29 cellular contexts compared by ENCODE assay signal in genomic region chr4:22465996-22466395, GRCh38.
"Had no signal": no experiment of that assay in that cellular context is flagged by ENCODE, and none has a peak within 500 bp of the region (broad histone marks: within the 10 kb centered on the region; RNA-seq: fewer than 3 reads in every experiment).

No MANE protein-coding gene starts in this region.

- H3K4me1 Mint-ChIP-seq: stimulated activated effector memory CD8-positive, alpha-beta T cell treated with anti-CD3 and anti-CD28 coated beads, Interleukin-12 subunit alpha, Interleukin-12 subunit beta, amount 100 ng/mL, for 72 hours; stimulated activated memory B cell treated with anti-CD40 and anti-IgM and Interleukin-4, amounts not matched to agents 10 μg/mL and 1 μg/mL and 100 μg/mL, for 72 hours; stimulated activated naive B cell treated with anti-CD40 and anti-IgM and Interleukin-4, amounts not matched to agents 10 μg/mL and 1 μg/mL and 100 μg/mL, for 72 hours had no signal

- ATAC-seq: stimulated activated effector memory CD8-positive, alpha-beta T cell treated with anti-CD3 and anti-CD28 coated beads, Interleukin-12 subunit alpha, Interleukin-12 subunit beta, amount 100 ng/mL, for 72 hours; stimulated activated memory B cell treated with anti-CD40 and anti-IgM and Interleukin-4, amounts not matched to agents 10 μg/mL and 1 μg/mL and 100 μg/mL, for 72 hours; stimulated activated naive B cell treated with anti-CD40 and anti-IgM and Interleukin-4, amounts not matched to agents 10 μg/mL and 1 μg/mL and 100 μg/mL, for 72 hours; stimulated activated naive CD8-positive, alpha-beta T cell treated with anti-CD3 and anti-CD28 coated beads, Interleukin-15, amount 100 ng/mL, for 72 hours; stimulated activated naive CD8-positive, alpha-beta T cell treated with anti-CD3 and anti-CD28 coated beads, Interleukin-15, Interleukin-2, amounts not matched to agents 100 U/mL and 50 U/mL, for 24 hours; upper lobe of right lung had no signal

- H3K36me3 Mint-ChIP-seq: stimulated activated effector memory CD8-positive, alpha-beta T cell treated with anti-CD3 and anti-CD28 coated beads, Interleukin-12 subunit alpha, Interleukin-12 subunit beta, amount 100 ng/mL, for 72 hours; stimulated activated memory B cell treated with anti-CD40 and anti-IgM and Interleukin-4, amounts not matched to agents 10 μg/mL and 1 μg/mL and 100 μg/mL, for 72 hours; stimulated activated naive B cell treated with anti-CD40 and anti-IgM and Interleukin-4, amounts not matched to agents 10 μg/mL and 1 μg/mL and 100 μg/mL, for 72 hours had no signal

- H3K4me3 ChIP-seq: stomach, suprapubic skin, testis, thoracic aorta, thyroid gland, tibial artery, tibial nerve, transverse colon, upper lobe of left lung, upper lobe of right lung, uterus, vagina had no signal

- H3K4me1 ChIP-seq: stomach, suprapubic skin, testis, thyroid gland, tibial artery, tibial nerve, transverse colon, upper lobe of left lung, upper lobe of right lung, uterus, vagina had no signal

- H3K9me3 ChIP-seq: stomach, suprapubic skin, testis, thoracic aorta, thyroid gland, tibial artery, tibial nerve, transverse colon, upper lobe of left lung, upper lobe of right lung, uterus, vagina had no signal

- FAIRE-seq: urothelium cell line had no signal

- H3K27me3 Mint-ChIP-seq: stimulated activated memory B cell treated with anti-CD40 and anti-IgM and Interleukin-4, amounts not matched to agents 10 μg/mL and 1 μg/mL and 100 μg/mL, for 72 hours; stimulated activated naive B cell treated with anti-CD40 and anti-IgM and Interleukin-4, amounts not matched to agents 10 μg/mL and 1 μg/mL and 100 μg/mL, for 72 hours; stimulated activated naive CD8-positive, alpha-beta T cell treated with anti-CD3 and anti-CD28 coated beads, Interleukin-15, amount 100 ng/mL, for 72 hours; stimulated activated naive CD8-positive, alpha-beta T cell treated with anti-CD3 and anti-CD28 coated beads, Interleukin-15, Interleukin-2, amounts not matched to agents 100 ng/mL and 50 ng/mL, for 24 hours; type B pancreatic cell had no signal

- H3K27ac ChIP-seq: stomach, suprapubic skin, testis, thoracic aorta, thyroid gland, tibial artery, tibial nerve, transverse colon, upper lobe of left lung, upper lobe of right lung, uterus, vagina had no signal

- H3K9me3 Mint-ChIP-seq: stimulated activated naive CD8-positive, alpha-beta T cell treated with anti-CD3 and anti-CD28 coated beads, Interleukin-15, amount 100 ng/mL, for 72 hours; type B pancreatic cell had no signal

- H3K4me3 Mint-ChIP-seq: stimulated activated effector memory CD8-positive, alpha-beta T cell treated with anti-CD3 and anti-CD28 coated beads, Interleukin-12 subunit alpha, Interleukin-12 subunit beta, amount 100 ng/mL, for 72 hours; stimulated activated memory B cell treated with anti-CD40 and anti-IgM and Interleukin-4, amounts not matched to agents 10 μg/mL and 1 μg/mL and 100 μg/mL, for 72 hours; stimulated activated naive B cell treated with anti-CD40 and anti-IgM and Interleukin-4, amounts not matched to agents 10 μg/mL and 1 μg/mL and 100 μg/mL, for 72 hours; stimulated activated naive CD8-positive, alpha-beta T cell treated with anti-CD3 and anti-CD28 coated beads, Interleukin-15, amount 100 ng/mL, for 72 hours; stimulated activated naive CD8-positive, alpha-beta T cell treated with anti-CD3 and anti-CD28 coated beads, Interleukin-15, Interleukin-2, amounts not matched to agents 100 ng/mL and 50 ng/mL, for 24 hours; type B pancreatic cell had no signal

- H3K27ac Mint-ChIP-seq: stimulated activated effector memory CD8-positive, alpha-beta T cell treated with anti-CD3 and anti-CD28 coated beads, Interleukin-12 subunit alpha, Interleukin-12 subunit beta, amount 100 ng/mL, for 72 hours; stimulated activated memory B cell treated with anti-CD40 and anti-IgM and Interleukin-4, amounts not matched to agents 10 μg/mL and 1 μg/mL and 100 μg/mL, for 72 hours; stimulated activated naive B cell treated with anti-CD40 and anti-IgM and Interleukin-4, amounts not matched to agents 10 μg/mL and 1 μg/mL and 100 μg/mL, for 72 hours; stimulated activated naive CD8-positive, alpha-beta T cell treated with anti-CD3 and anti-CD28 coated beads, Interleukin-15, Interleukin-2, amounts not matched to agents 100 ng/mL and 50 ng/mL, for 24 hours; type B pancreatic cell had no signal

- DNase-seq: stimulated activated CD4-positive, alpha-beta T cell treated with anti-CD3 and anti-CD28 coated beads, Interleukin-2, amount 100 ng/mL, for 48 hours; stimulated activated CD4-positive, alpha-beta T cell treated with anti-CD3 and anti-CD28 coated beads, Interleukin-4, amount 100 ng/mL, for 1 hour; stimulated activated CD4-positive, alpha-beta T cell treated with anti-CD3 and anti-CD28 coated beads, Interleukin-4, amount 100 ng/mL, for 24 hours; stimulated activated CD4-positive, alpha-beta T cell treated with anti-CD3 and anti-CD28 coated beads, Interleukin-4, amount 100 ng/mL, for 4 hours; stimulated activated CD8-positive, alpha-beta memory T cell treated with anti-CD3 and anti-CD28 coated beads, Interleukin-4, amount 100 ng/mL, for 48 hours; stimulated activated naive B cell treated with anti-CD40 and anti-IgM and Interleukin-4, amounts not matched to agents 10 μg/mL and 1 μg/mL and 100 μg/mL, for 72 hours; stimulated activated naive CD4-positive, alpha-beta T cell; stimulated activated naive CD4-positive, alpha-beta T cell treated with Interleukin-2 at 50 U/mL for 16 hours; stimulated activated naive CD8-positive, alpha-beta T cell treated with anti-CD3 and anti-CD28 coated beads, Interleukin-15, amount 100 ng/mL, for 72 hours; stimulated activated naive CD8-positive, alpha-beta T cell treated with anti-CD3 and anti-CD28 coated beads, Interleukin-15, Interleukin-2, amounts not matched to agents 100 U/mL and 50 U/mL, for 24 hours; stomach; substantia nigra; testis; thyroid gland; tibial artery; transverse colon; trophoblast cell; upper lobe of left lung; upper lobe of right lung; uterus had no signal

- H3K36me3 ChIP-seq: stomach, suprapubic skin, thoracic aorta, thyroid gland, transverse colon, upper lobe of left lung, upper lobe of right lung, uterus, vagina had no signal

- H3K27me3 ChIP-seq: stomach, suprapubic skin, testis, thyroid gland, tibial artery, tibial nerve, transverse colon, upper lobe of left lung, upper lobe of right lung, uterus, vagina had no signal
